Comparison of ENCODE assay signal across 2 cellular contexts in genomic region chr10:1395025-1395981, GRCh38.
TF ChIP-seq lines count a peak whose summit lies in the region.

No MANE protein-coding gene starts in this region.

TF ChIP-seq in SK-N-SH treated with all-trans-retinoic acid at 6 μM for 48 hours, 23 proteins besides CTCF, POLR2A, EP300 and RAD21 (continued from another document):
- TF ChIP-seq PATZ1 (CRISPR knock-in tag; IDR thresholded peaks at IDR 0.05; ENCODE audit: borderline replicate concordance) = no peak
- TF ChIP-seq SNAI2 (CRISPR knock-in tag; IDR thresholded peaks at IDR 0.05) = no peak
- no peak for TF ChIP-seq TSHZ2 (CRISPR knock-in tag; IDR thresholded peaks at IDR 0.05)
- TF ChIP-seq OSR1 (CRISPR knock-in tag; IDR thresholded peaks at IDR 0.05) = no peak
- TF ChIP-seq ZC3H10 (CRISPR knock-in tag; IDR thresholded peaks at IDR 0.05) = no peak
- TF ChIP-seq ARNTL (CRISPR knock-in tag; IDR thresholded peaks at IDR 0.05; ENCODE audit: borderline replicate concordance, low read depth) = no peak
- TF ChIP-seq RARB (CRISPR knock-in tag; IDR thresholded peaks at IDR 0.05) = no peak
- TF ChIP-seq ZNF8 (CRISPR knock-in tag; IDR thresholded peaks at IDR 0.05) = no peak
- no peak for TF ChIP-seq ZNF565 (CRISPR knock-in tag; conservative IDR thresholded peaks at IDR 0.05; ENCODE audit: low read depth)
- TF ChIP-seq PPARA (CRISPR knock-in tag; IDR thresholded peaks at IDR 0.05; ENCODE audit: borderline replicate concordance) = no peak
- no peak for TF ChIP-seq POU6F1 (CRISPR knock-in tag; IDR thresholded peaks at IDR 0.05; ENCODE audit: borderline replicate concordance, low read depth)
- TF ChIP-seq TCF4 (CRISPR knock-in tag; IDR thresholded peaks at IDR 0.05; ENCODE audit: borderline replicate concordance) = no peak
- TF ChIP-seq CSRNP3 (CRISPR knock-in tag; IDR thresholded peaks at IDR 0.05) = no peak
- no peak for TF ChIP-seq ZNF70 (CRISPR knock-in tag; IDR thresholded peaks at IDR 0.05)

TF ChIP-seq in A549, 52 proteins besides CTCF, POLR2A, EP300 and RAD21 (continued from another document):
- TF ChIP-seq ELK1 (IDR thresholded peaks at IDR 0.05; ENCODE audit: low read depth, low read length) (no peak), FOSL2 (IDR thresholded peaks at IDR 0.05) (no peak), FOSL2 (CRISPR knock-in tag; IDR thresholded peaks at IDR 0.05) (no peak), RFX5 (IDR thresholded peaks at IDR 0.05) (no peak), RCOR1 (IDR thresholded peaks at IDR 0.05; ENCODE audit: low read depth, low read length) (no peak), HES2 (IDR thresholded peaks at IDR 0.05) (no peak), JUNB (IDR thresholded peaks at IDR 0.05) (no peak), RNF2 (IDR thresholded peaks at IDR 0.05; ENCODE audit: borderline replicate concordance, low read depth) (no peak)
